ENCODE assay signal across 23 cellular contexts in the genomic region with DNA sequence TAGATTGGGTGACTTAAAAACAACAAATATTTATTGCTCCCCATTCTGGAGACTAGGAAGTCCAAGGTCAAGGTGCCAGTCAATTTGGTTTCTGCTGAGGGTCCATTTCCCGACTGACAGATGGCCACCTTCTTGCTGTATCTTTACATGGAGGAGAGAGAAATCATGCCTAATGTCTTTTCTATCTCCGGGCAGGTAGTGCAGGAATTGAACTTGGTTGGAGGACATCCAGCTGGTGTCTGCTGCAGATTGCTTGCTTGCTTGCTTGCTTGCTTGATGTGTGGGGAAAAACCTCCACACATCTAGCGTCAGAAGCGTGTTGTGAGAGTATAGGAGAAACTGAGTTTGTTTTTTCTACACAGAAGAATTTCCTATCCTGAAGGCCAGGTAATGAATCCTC.
"Had no signal": no experiment of that assay in that cellular context is flagged by ENCODE, and none has a peak within 500 bp of the region (broad histone marks: within the 10 kb centered on the region; RNA-seq: fewer than 3 reads in every experiment).

No MANE protein-coding gene starts in this region.

- ATAC-seq: effector memory CD8-positive, alpha-beta T cell; esophagus mucosa; gastrocnemius medialis; heart right ventricle; left cardiac atrium; left lung; left ventricle myocardium superior; lower lobe of right lung; mucosa of descending colon had no signal

- H3K36me3 ChIP-seq: colonic mucosa, esophagus squamous epithelium, gastrocnemius medialis, heart right ventricle, left lung, lower lobe of right lung had no signal

- H3K27me3 ChIP-seq: colonic mucosa, esophagus squamous epithelium, gastrocnemius medialis, heart right ventricle, left lung had no signal

- H3K9me3 ChIP-seq: colonic mucosa, esophagus squamous epithelium, gastrocnemius medialis, lower lobe of right lung, mucosa of descending colon had no signal

- H3K4me3 ChIP-seq: colonic mucosa, esophagus squamous epithelium, gastrocnemius medialis, heart right ventricle, left lung, lower lobe of right lung, mucosa of descending colon had no signal

- H3K4me1 ChIP-seq: colonic mucosa, esophagus squamous epithelium, gastrocnemius medialis, heart right ventricle, left lung, lower lobe of right lung had no signal

- DNase-seq: colonic mucosa; cortex of kidney; effector CD8-positive, alpha-beta T cell; effector memory CD8-positive, alpha-beta T cell; endodermal cell; erythroblast; esophagus squamous epithelium; foreskin fibroblast; foreskin melanocyte; gastrocnemius medialis; glutamatergic neuron; head of caudate nucleus; heart right ventricle; hippocampal formation; left cardiac atrium; left lung; left ventricle myocardium superior; lower lobe of right lung; mesenchymal stem cell; mucosa of descending colon; naive B cell had no signal

- H3K27ac ChIP-seq: colonic mucosa, epithelial cell of prostate, esophagus squamous epithelium, gastrocnemius medialis, heart right ventricle, left lung, lower lobe of right lung had no signal
